ENCODE assay signal across 8 cellular contexts in genomic region chr15:85800460-85801123, GRCh38. TPM values are rescaled to one million over a fixed set of nuclear protein-coding genes. Genes with fewer than 3 reads are reported as not detected.
DNase-seq lines count a peak whose midpoint lies in the region; ATAC-seq, FAIRE-seq and TF ChIP-seq lines count a peak whose summit lies in the region.

No MANE protein-coding gene starts in this region.

- H3K27me3 ChIP-seq in pancreas (no peaks in the 10 kb centered on the region), osteoblast (ENCODE audit: insufficient read depth, low read length) (peaks cover 4% of the 10 kb centered on the region)

- H3K4me3 ChIP-seq in pancreas (no peak overlapping the region), osteoblast (ENCODE audit: insufficient read depth, low read length) (no peak overlapping the region)

- H2AFZ ChIP-seq in osteoblast (ENCODE audit: low read length) = no peak overlapping the region

- H3K9me3 ChIP-seq in pancreas = no peaks in the 10 kb centered on the region
- no peaks in the 10 kb centered on the region for H3K9me3 ChIP-seq in osteoblast (ENCODE audit: low read depth, low read length)

- H3K4me2 ChIP-seq in osteoblast (ENCODE audit: insufficient read depth, low read length) = no peak overlapping the region

- DNase-seq in H4 (ENCODE audit: low spot score) (peak; percentile 90), NCI-H446 treated with DMSO at 0.1 percent for 48 hours (lab: John Stamatoyannopoulos, UW) (peak; percentile 13), chondrocyte (ENCODE audit: low spot score) (no peak), pancreas (peak; percentile 76 to 95 (median 94)), osteoblast (ENCODE audit: insufficient read length, low spot score, missing footprints) (no peak)
- no peak for DNase-seq in activated CD8-positive, alpha-beta memory T cell treated with anti-CD3 and anti-CD28 coated beads, Interleukin-2, amount 50 U/mL, for 4 hours

- H3K36me3 ChIP-seq in pancreas (no peaks in the 10 kb centered on the region), osteoblast (ENCODE audit: insufficient read depth, low read length) (no peaks in the 10 kb centered on the region)

- H3K9me3 Mint-ChIP-seq in chondrocyte (ENCODE audit: low read depth) = no peaks in the 10 kb centered on the region

- WGBS in pancreas, 2 donors = 51 to 58% methylated on average over 9 of the region's 9 CpGs

- peaks cover 0 to 13% (median 6%) of the 10 kb centered on the region in 3 donors for H3K4me1 ChIP-seq in pancreas
- H3K4me1 ChIP-seq in osteoblast (ENCODE audit: insufficient read depth, low read length) = no peaks in the 10 kb centered on the region

- TF ChIP-seq CTCF in chondrocyte (IDR thresholded peaks at IDR 0.05) = no peak
- peak in 3 of 4 donors; percentile 24 to 38 (median 37) for TF ChIP-seq CTCF in pancreas (IDR thresholded peaks at IDR 0.05)
- TF ChIP-seq CTCF in osteoblast (IDR thresholded peaks at IDR 0.05; ENCODE audit: extremely low read depth, low read depth, low read length) = no peak

- no peaks in the 10 kb centered on the region for H3K36me3 Mint-ChIP-seq in chondrocyte (ENCODE audit: low read depth)

- H4K20me1 ChIP-seq in osteoblast (ENCODE audit: insufficient read depth, low read length) = no peaks in the 10 kb centered on the region

- no peak for FAIRE-seq in pancreas (lab: Jason Lieb, UNC)

- H3K27ac ChIP-seq in pancreas = peak overlapping the region in 2 of 4 donors; percentile 56 to 57
- no peak overlapping the region for H3K27ac ChIP-seq in osteoblast (ENCODE audit: low read depth, low read length)

- H3K4me3 Mint-ChIP-seq in chondrocyte (ENCODE audit: unreplicated experiment) = no peak overlapping the region

- no peaks in the 10 kb centered on the region for H3K27me3 Mint-ChIP-seq in chondrocyte (ENCODE audit: low read depth)

- ATAC-seq in pancreas = peak; percentile 98 to 100 (median 99)
- no peak for ATAC-seq in GM18498 (IDR thresholded peaks at IDR 0.05; ENCODE audit: unreplicated experiment)
- ATAC-seq in HG02678 (IDR thresholded peaks at IDR 0.05; ENCODE audit: unreplicated experiment) = no peak

- intact Hi-C loops in pancreas (cut with DNase I) = no loop called here

- H3K4me1 Mint-ChIP-seq in chondrocyte (ENCODE audit: low read depth) = peaks cover 6% of the 10 kb centered on the region

- H3K79me2 ChIP-seq in osteoblast (ENCODE audit: insufficient read depth, low read length) = no peaks in the 10 kb centered on the region

- H3K27ac Mint-ChIP-seq in chondrocyte (ENCODE audit: unreplicated experiment) = peak overlapping the region; percentile 53

RNA-seq across cellular contexts. Expression of gene KLHL25, which starts 5.9 kb away (rescaled TPM):
- total RNA-seq in H4 (2014; rRNA removed; shearing (Covaris generic)) = 2.4 and 2.9 TPM in 2 replicates
- total RNA-seq in chondrocyte = 3.4 to 3.8 TPM (median 3.4 TPM) in 3 replicates
- 1 to 10 TPM in 5 of 6 donors, under 1 TPM in 1; 0.93 to 2.6 (median 1.3) TPM for total RNA-seq in pancreas
- 1 to 10 TPM; 2.6 to 3.3 TPM for polyA plus RNA-seq in pancreas
- total RNA-seq in osteoblast = 3.8 and 4.3 TPM in 2 replicates

Comparison
In these comparisons a context has a peak if more than half of its experiments do, and no peak if none do; other contexts are left out.
1. DNase-seq: peak in H4 (single experiment), NCI-H446 treated with DMSO at 0.1 percent for 48 hours (single experiment) and pancreas (6 of 6); none in chondrocyte (single experiment), osteoblast (single experiment) and activated CD8-positive, alpha-beta memory T cell treated with anti-CD3 and anti-CD28 coated beads, Interleukin-2, amount 50 U/mL, for 4 hours (single experiment).
2. CTCF ChIP-seq: peak in pancreas (3 of 4); none in chondrocyte (single experiment) and osteoblast (single experiment).
3. ATAC-seq: peak in pancreas (4 of 4); none in GM18498 (single experiment) and HG02678 (single experiment).